ENCODE assay signal across 1 cellular context in genomic region chr4:122874194-122874593, GRCh38.
TF ChIP-seq lines count a peak whose summit lies in the region.

No MANE protein-coding gene starts in this region.

TF ChIP-seq in GM23338, 12 proteins besides CTCF, POLR2A, EP300 and RAD21 (continued from another document):
- TF ChIP-seq ZNF462 (CRISPR knock-in tag; IDR thresholded peaks at IDR 0.05) (no peak), EZH2 (IDR thresholded peaks at IDR 0.05; ENCODE audit: low read depth, unreplicated experiment) (no peak), ZNF114 (CRISPR knock-in tag; IDR thresholded peaks at IDR 0.05) (no peak), STAT1 (IDR thresholded peaks at IDR 0.05; ENCODE audit: unreplicated experiment) (no peak), REST (IDR thresholded peaks at IDR 0.05; ENCODE audit: unreplicated experiment) (no peak), ETS1 (IDR thresholded peaks at IDR 0.05) (no peak)
TF ChIP-seq in GM23338: peak in this region for 0.
